22 cellular contexts compared by ENCODE assay signal in the genomic region with DNA sequence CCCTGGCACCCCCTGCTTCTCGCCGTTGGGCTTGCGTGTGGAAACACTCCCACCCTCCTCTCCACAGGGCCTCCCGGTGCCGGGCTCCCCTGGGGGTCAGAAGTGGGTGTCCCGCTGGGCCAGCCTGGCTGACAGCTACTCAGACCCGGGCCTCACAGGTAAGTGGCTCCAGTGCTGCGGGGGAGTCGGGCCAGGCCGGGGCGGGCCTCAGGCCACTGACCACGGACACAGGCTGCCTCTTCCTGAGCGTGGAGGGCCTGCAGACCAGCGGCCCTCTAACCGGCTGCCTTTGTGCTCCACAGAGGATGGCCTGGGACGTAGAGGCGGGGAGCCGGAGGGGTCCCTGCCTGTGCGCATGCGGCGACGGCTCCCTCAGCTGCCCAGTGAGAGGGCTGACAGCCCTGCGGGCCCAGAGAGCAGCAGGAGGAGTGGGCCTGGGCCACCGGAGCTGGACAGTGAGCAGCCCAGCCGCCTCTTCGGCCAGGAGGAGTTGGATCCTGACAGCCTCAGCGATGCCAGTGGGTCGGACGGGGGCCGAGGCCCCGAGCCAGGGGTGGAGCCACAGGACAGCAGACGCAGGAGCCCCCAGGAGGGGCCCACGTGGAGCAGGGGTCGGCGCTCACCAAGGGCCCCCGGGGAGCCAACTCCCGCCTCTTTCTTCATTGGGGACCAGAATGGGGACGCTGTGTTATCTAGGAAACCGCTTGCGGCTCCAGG. TPM values are rescaled to one million over a fixed set of nuclear protein-coding genes. Genes with fewer than 3 reads are reported as not detected.
DNase-seq lines count a peak whose midpoint lies in the region; ATAC-seq and TF ChIP-seq lines count a peak whose summit lies in the region.
"Had no signal": no experiment of that assay in that cellular context is flagged by ENCODE, and none has a peak within 500 bp of the region (broad histone marks: within the 10 kb centered on the region; RNA-seq: fewer than 3 reads in every experiment).

No MANE protein-coding gene starts in this region.

- H3K27ac ChIP-seq in left ventricle myocardium inferior (replicated peaks): no peak overlapping the region
- no peak overlapping the region for H3K27ac ChIP-seq in right atrium auricular region
- no peak overlapping the region for H3K27ac ChIP-seq in RWPE2 (ENCODE audit: poor library complexity, severe bottlenecking)
- H3K27ac ChIP-seq in lower lobe of right lung: no peak overlapping the region
- H3K27ac ChIP-seq in transverse colon: no peak overlapping the region
- H3K27ac ChIP-seq: BLaER1, dorsolateral prefrontal cortex, gastrocnemius medialis, hepatocyte, SJCRH30 had no signal

- no peak for TF ChIP-seq POLR2A in transverse colon (IDR thresholded peaks at IDR 0.05)

- H3K4me3 ChIP-seq in left ventricle myocardium inferior (no peak overlapping the region), right atrium auricular region (no peak overlapping the region), RWPE2 (ENCODE audit: severe bottlenecking) (no peak overlapping the region), lower lobe of right lung (no peak overlapping the region), transverse colon (no peak overlapping the region)
- H3K4me3 ChIP-seq: BLaER1, dorsolateral prefrontal cortex, gastrocnemius medialis, hepatocyte, SJCRH30 had no signal

- peaks cover 9% of the 10 kb centered on the region for H3K4me1 ChIP-seq in left ventricle myocardium inferior
- no peaks in the 10 kb centered on the region for H3K4me1 ChIP-seq in right atrium auricular region
- peaks cover 2% of the 10 kb centered on the region for H3K4me1 ChIP-seq in RWPE2 (ENCODE audit: insufficient read depth, poor library complexity, severe bottlenecking)
- no peaks in the 10 kb centered on the region for H3K4me1 ChIP-seq in lower lobe of right lung
- H3K4me1 ChIP-seq in transverse colon: peaks cover 0 to 4% (median 1%) of the 10 kb centered on the region in 4 donors

- no peak for ATAC-seq in RWPE2 (ENCODE audit: low read depth)
- ATAC-seq in lower lobe of right lung: no peak
- ATAC-seq in HG02759 (IDR thresholded peaks at IDR 0.05; ENCODE audit: unreplicated experiment): no peak
- ATAC-seq in HG03095 (IDR thresholded peaks at IDR 0.05; ENCODE audit: unreplicated experiment): no peak
- ATAC-seq: gastrocnemius medialis; stimulated activated effector memory CD8-positive, alpha-beta T cell treated with anti-CD3 and anti-CD28 coated beads, Interleukin-12 subunit alpha, Interleukin-12 subunit beta, amount 100 ng/mL, for 72 hours had no signal

- intact Hi-C loops in left ventricle myocardium inferior (cut with micrococcal nuclease): no loop called here
- intact Hi-C loops in lower lobe of right lung (cut with DNase I): no loop called here
- intact Hi-C loops in transverse colon (cut with DNase I; ENCODE audit: low total_unique reads): loop anchor here (10.0 kb wide), 1 partner anchor 999 kb away; no protein-coding TSS in a partner anchor

- H3K9me3 ChIP-seq in left ventricle myocardium inferior (replicated peaks) (no peaks in the 10 kb centered on the region), right atrium auricular region (no peaks in the 10 kb centered on the region), RWPE2 (ENCODE audit: severe bottlenecking) (no peaks in the 10 kb centered on the region), lower lobe of right lung (no peaks in the 10 kb centered on the region), transverse colon (no peaks in the 10 kb centered on the region)
- H3K9me3 ChIP-seq: BLaER1, gastrocnemius medialis, SJCRH30 had no signal

- H3K27me3 ChIP-seq in left ventricle myocardium inferior (ENCODE audit: low read depth): no peaks in the 10 kb centered on the region
- H3K27me3 ChIP-seq in right atrium auricular region: no peaks in the 10 kb centered on the region
- H3K27me3 ChIP-seq in RWPE2 (ENCODE audit: insufficient read depth, poor library complexity, severe bottlenecking): no peaks in the 10 kb centered on the region
- no peaks in the 10 kb centered on the region for H3K27me3 ChIP-seq in lower lobe of right lung (ENCODE audit: low read depth)
- no peaks in the 10 kb centered on the region for H3K27me3 ChIP-seq in transverse colon
- H3K27me3 ChIP-seq: dorsolateral prefrontal cortex, gastrocnemius medialis, hepatocyte, SJCRH30 had no signal

- peak; percentile 13 for DNase-seq in left ventricle myocardium inferior
- DNase-seq in right atrium auricular region (ENCODE audit: low spot score): no peak
- DNase-seq in RWPE2 (ENCODE audit: low spot score): peak; percentile 74
- DNase-seq in lower lobe of right lung: peak; percentile 43
- DNase-seq in transverse colon: peak; percentile 7
- DNase-seq in NCI-H2107 (lab: John Stamatoyannopoulos, UW): no peak
- DNase-seq: activated CD4-positive, alpha-beta T cell treated with anti-CD3 and anti-CD28 coated beads, Interleukin-2, amount 50 U/mL, for 48 hours; activated CD8-positive, alpha-beta memory T cell treated with anti-CD3 and anti-CD28 coated beads, Interleukin-2, amount 50 U/mL, for 48 hours; activated naive CD4-positive, alpha-beta T cell treated with anti-CD3 and anti-CD28 coated beads for 36 hours; gastrocnemius medialis; mesendoderm; NCI-H146; NCI-H446; NCI-H774; trophoblast cell had no signal

- in situ Hi-C loops in transverse colon (cut with MboI; ENCODE audit: low pct_ligation_motif_present in 1 of 4, low pct_unique_long_range_greater_than_20kb in 1 of 4, low sequenced_read_pairs in 3 of 4): no loop called here

- peaks cover 46% of the 10 kb centered on the region for H3K36me3 ChIP-seq in left ventricle myocardium inferior
- H3K36me3 ChIP-seq in right atrium auricular region: peaks cover 31% of the 10 kb centered on the region
- H3K36me3 ChIP-seq in RWPE2 (ENCODE audit: low read depth): peaks cover 61% of the 10 kb centered on the region
- H3K36me3 ChIP-seq in lower lobe of right lung: peaks cover 46% of the 10 kb centered on the region
- peaks cover 0 to 30% (median 0%) of the 10 kb centered on the region in 4 donors for H3K36me3 ChIP-seq in transverse colon
- H3K36me3 ChIP-seq: SJCRH30 had no signal

- TF ChIP-seq EP300 in transverse colon (IDR thresholded peaks at IDR 0.05; ENCODE audit: low read depth): no peak

- TF ChIP-seq CTCF in left ventricle myocardium inferior (IDR thresholded peaks at IDR 0.05; ENCODE audit: borderline replicate concordance) (no peak), right atrium auricular region (IDR thresholded peaks at IDR 0.05) (no peak), RWPE2 (IDR thresholded peaks at IDR 0.05; ENCODE audit: poor library complexity, severe bottlenecking) (no peak), lower lobe of right lung (IDR thresholded peaks at IDR 0.05) (no peak), transverse colon (IDR thresholded peaks at IDR 0.05) (no peak)

- WGBS in transverse colon (ENCODE audit: low coverage in 1 of 2), 2 donors: 94% methylated on average over 35 of the region's 40 CpGs; no CpG with 5 or more reads in 1 of the 2 donors

RNA-seq across cellular contexts. Expression of a gene that starts 21.1 kb away (rescaled TPM):
- total RNA-seq in left ventricle myocardium inferior (11.7 TPM), right atrium auricular region (10 to 100 TPM in 1 of 2 donors, 1 to 10 TPM in 1; 7.9 to 15.1 TPM), lower lobe of right lung (24.7 TPM), transverse colon (100 to 1,000 TPM in 2 of 4 donors, 10 to 100 TPM in 2; 56.0 to 195 (median 109) TPM)

RNA-seq across cellular contexts. Expression of a gene that starts 38.5 kb away (rescaled TPM):
- total RNA-seq in left ventricle myocardium inferior (0.44 TPM), right atrium auricular region (under 1 TPM in 1 of 2 donors, not detected in 1; 0.08 TPM), lower lobe of right lung (1.2 TPM), transverse colon (1 to 10 TPM in 2 of 4 donors, not detected in 2; 1.1 TPM)
- total RNA-seq: activated naive CD4-positive, alpha-beta T cell treated with anti-CD3 and anti-CD28 coated beads for 36 hours; gastrocnemius medialis; hepatocyte; SJCRH30 had no signal

Comparison
In these comparisons a context has a peak if more than half of its experiments do, and no peak if none do; other contexts are left out.
1. DNase-seq: peak in left ventricle myocardium inferior (single experiment), RWPE2 (single experiment), lower lobe of right lung (single experiment) and transverse colon (single experiment); none in right atrium auricular region (single experiment) and NCI-H2107 (single experiment).